ENCODE assay signal across 14 cellular contexts in genomic region chr4:7941111-7942018, GRCh38. TPM values are rescaled to one million over a fixed set of nuclear protein-coding genes. Genes with fewer than 3 reads are reported as not detected.
DNase-seq lines count a peak whose midpoint lies in the region; ATAC-seq, FAIRE-seq and TF ChIP-seq lines count a peak whose summit lies in the region.
"Had no signal": no experiment of that assay in that cellular context is flagged by ENCODE, and none has a peak within 500 bp of the region (broad histone marks: within the 10 kb centered on the region; RNA-seq: fewer than 3 reads in every experiment).

No MANE protein-coding gene starts in this region.

- peak overlapping the region; percentile 26; the same call in 1 of the 2 replicates for H3K4me2 ChIP-seq in HepG2 (ENCODE audit: low read depth, low read length)

- no peak for TF ChIP-seq CTCF in HepG2 (CRISPR knock-in tag; IDR thresholded peaks at IDR 0.05)
- no peak for TF ChIP-seq CTCF in right lobe of liver (IDR thresholded peaks at IDR 0.05)
- TF ChIP-seq CTCF in WTC11 (IDR thresholded peaks at IDR 0.05) = no peak
- TF ChIP-seq CTCF in thyroid gland (IDR thresholded peaks at IDR 0.05) = no peak
- TF ChIP-seq CTCF in gastroesophageal sphincter (IDR thresholded peaks at IDR 0.05) = no peak

- WGBS in HepG2 (ENCODE audit: low lambda C conversion rate) = 47% methylated on average over 11 of the region's 11 CpGs
- 83% methylated on average over 9 of the region's 11 CpGs for WGBS in right lobe of liver (ENCODE audit: insufficient coverage, low coverage, low lambda C conversion rate, missing lambda C conversion rate)
- WGBS in thyroid gland, 2 donors = 42 to 44% methylated on average over 9 to 11 of the region's 11 CpGs
- WGBS in gastroesophageal sphincter (ENCODE audit: low coverage in 1 of 2), 2 donors = 61 to 87% methylated on average over 2 to 3 of the region's 11 CpGs

- H2AFZ ChIP-seq in HepG2 (ENCODE audit: low read length) = no peak overlapping the region

- no peaks in the 10 kb centered on the region for H4K20me1 ChIP-seq in HepG2 (ENCODE audit: insufficient read depth, low read length)

- POLR2A ChIA-PET in HepG2 (lab: Yijun Ruan, JAX) = interaction anchor here (0.6 kb wide), 1 partner anchor 10 kb away, joined by 5 read pairs; no protein-coding TSS in a partner anchor
- POLR2A ChIA-PET in WTC11 (lab: Charles Lee) = interaction anchor here (1.6 kb wide), 1 partner anchor 18 kb away, joined by 4 read pairs; no protein-coding TSS in a partner anchor

- H3K36me3 ChIP-seq in HepG2 (replicated peaks in 1 of 2; ENCODE audit: control insufficient read depth in 1 of 2, insufficient read depth in 2 of 2, low read length in 2 of 2) = no peaks in the 10 kb centered on the region
- no peaks in the 10 kb centered on the region for H3K36me3 ChIP-seq in right lobe of liver
- peaks cover 0 to 3% of the 10 kb centered on the region in 2 donors for H3K36me3 ChIP-seq in thyroid gland
- no peaks in the 10 kb centered on the region for H3K36me3 ChIP-seq in gastroesophageal sphincter
- H3K36me3 ChIP-seq: ascending aorta; BLaER1 treated with 17β-estradiol and CSF1 and Interleukin-3, amounts not matched to agents 10 nM and 100 nM; esophagus muscularis mucosa; left ventricle myocardium inferior had no signal

- no peak for TF ChIP-seq EP300 in HepG2 (IDR thresholded peaks at IDR 0.05; ENCODE audit: low read depth in 2 of 2, low read length in 2 of 2)
- no peak for TF ChIP-seq EP300 in HepG2 (CRISPR knock-in tag; IDR thresholded peaks at IDR 0.05; ENCODE audit: borderline replicate concordance)
- TF ChIP-seq EP300 in gastroesophageal sphincter (IDR thresholded peaks at IDR 0.05) = no peak

- H3K27me3 ChIP-seq in HepG2 (ENCODE audit: control insufficient read depth in 1 of 2, insufficient read depth in 2 of 2, low read length in 2 of 2) (no peaks in the 10 kb centered on the region), right lobe of liver (peaks cover 0 to 8% of the 10 kb centered on the region in 2 donors), thyroid gland (no peaks in the 10 kb centered on the region), gastroesophageal sphincter (no peaks in the 10 kb centered on the region)
- H3K27me3 ChIP-seq: ascending aorta, esophagus muscularis mucosa had no signal

- peaks cover 71% of the 10 kb centered on the region for H3K4me1 ChIP-seq in HepG2 (ENCODE audit: insufficient read depth, low read length)
- H3K4me1 ChIP-seq in right lobe of liver = peaks cover 0 to 6% (median 0%) of the 10 kb centered on the region in 4 donors
- H3K4me1 ChIP-seq in thyroid gland = peaks cover 13 to 42% of the 10 kb centered on the region in 2 donors
- H3K4me1 ChIP-seq in gastroesophageal sphincter = peaks cover 0 to 51% (median 6%) of the 10 kb centered on the region in 3 donors

- H3K4me1 Mint-ChIP-seq in WTC11 = peaks cover 38% of the 10 kb centered on the region

- no peak overlapping the region for H3K9ac ChIP-seq in HepG2 (ENCODE audit: insufficient read depth, low read depth, low read length)
- H3K9ac ChIP-seq: BLaER1 treated with 17β-estradiol and CSF1 and Interleukin-3, amounts not matched to agents 10 nM and 100 nM had no signal

- H3K9me3 ChIP-seq in HepG2 (ENCODE audit: low read length) = no peaks in the 10 kb centered on the region
- no peaks in the 10 kb centered on the region for H3K9me3 ChIP-seq in right lobe of liver
- H3K9me3 ChIP-seq in thyroid gland = no peaks in the 10 kb centered on the region
- no peaks in the 10 kb centered on the region for H3K9me3 ChIP-seq in gastroesophageal sphincter
- H3K9me3 ChIP-seq: ascending aorta; BLaER1 treated with 17β-estradiol and CSF1 and Interleukin-3, amounts not matched to agents 10 nM and 100 nM; esophagus muscularis mucosa; left ventricle myocardium inferior had no signal

- CTCF ChIA-PET in HepG2 (lab: Yijun Ruan, JAX; ENCODE audit: low intra/inter-chr PET ratio, low total read pairs) = no interaction called here
- CTCF ChIA-PET in WTC11 (lab: Charles Lee) = interaction anchor here (0.9 to 3.9 kb wide), 4 partner anchors 46 to 139 kb away, joined by 3 to 27 read pairs (median 4); no protein-coding TSS in a partner anchor

- peaks cover 5% of the 10 kb centered on the region for H3K27me3 Mint-ChIP-seq in WTC11 (ENCODE audit: low read depth)

- TF ChIP-seq POLR2A in HepG2 (IDR thresholded peaks at IDR 0.05; ENCODE audit: insufficient read depth in 1 of 2, low read depth in 2 of 2, low read length in 2 of 2) (no peak), right lobe of liver (IDR thresholded peaks at IDR 0.05) (no peak), thyroid gland (IDR thresholded peaks at IDR 0.05) (no peak), gastroesophageal sphincter (IDR thresholded peaks at IDR 0.05) (no peak)

- BruUV-seq in HepG2 (replicated peaks; lab: Mats Ljungman, UMichigan) = no TSS peak

- FAIRE-seq in HepG2 (lab: Jason Lieb, UNC) = no peak

- intact Hi-C loops in HepG2 (cut with micrococcal nuclease; ENCODE audit: unreplicated experiment) = no loop called here
- intact Hi-C loops in right lobe of liver (cut with DNase I) = no loop called here
- intact Hi-C loops in thyroid gland (cut with DNase I) = no loop called here

- no peaks in the 10 kb centered on the region for H3K36me3 Mint-ChIP-seq in WTC11

- H3K27ac ChIP-seq in HepG2 (ENCODE audit: extremely low read length, insufficient read depth, low read length) (no peak overlapping the region), right lobe of liver (no peak overlapping the region), thyroid gland (peak overlapping the region; percentile 5 to 96 (median 69)), gastroesophageal sphincter (peak overlapping the region in 1 of 4 donors; percentile 8)
- H3K27ac ChIP-seq: ascending aorta; BLaER1 treated with 17β-estradiol and CSF1 and Interleukin-3, amounts not matched to agents 10 nM and 100 nM; left ventricle myocardium inferior had no signal

- H3K27ac Mint-ChIP-seq in WTC11 = peak overlapping the region; percentile 78

- no peak overlapping the region for H3K4me3 ChIP-seq in HepG2 (replicated peaks in 1 of 3; ENCODE audit: insufficient read depth in 1 of 3, low read depth in 2 of 3, low read length in 3 of 3)
- H3K4me3 ChIP-seq in right lobe of liver = no peak overlapping the region
- H3K4me3 ChIP-seq in thyroid gland (replicated peaks in 1 of 3) = no peak overlapping the region
- no peak overlapping the region for H3K4me3 ChIP-seq in gastroesophageal sphincter
- H3K4me3 ChIP-seq: ascending aorta; BLaER1 treated with 17β-estradiol and CSF1 and Interleukin-3, amounts not matched to agents 10 nM and 100 nM; esophagus muscularis mucosa; left ventricle myocardium inferior had no signal

- in situ Hi-C loops in HepG2 (cut with HindIII; ENCODE audit: extremely low pct_ligation_motif_present, low pct_unique_long_range_greater_than_20kb) = no loop called here

- TF ChIP-seq RAD21 in HepG2 (CRISPR knock-in tag; IDR thresholded peaks at IDR 0.05) = no peak

- peak overlapping the region; percentile 52 for H3K4me3 Mint-ChIP-seq in WTC11

- no peaks in the 10 kb centered on the region for H3K9me3 Mint-ChIP-seq in WTC11

- DNase-seq in HepG2 (ENCODE audit: low spot score) (no peak), right lobe of liver (no peak), WTC11 (ENCODE audit: low spot score) (no peak), islet precursor cell (peak; percentile 94), thyroid gland (peak; percentile 85 to 93)
- DNase-seq: left ventricle myocardium inferior, NCI-H1436 had no signal

- ATAC-seq in HepG2 = no peak
- ATAC-seq in right lobe of liver = no peak
- ATAC-seq in WTC11 = peak; percentile 4; the same call in 1 of the 2 replicates
- no peak for ATAC-seq in HG03521 (IDR thresholded peaks at IDR 0.05; ENCODE audit: unreplicated experiment)
- no peak for ATAC-seq in gastroesophageal sphincter
- no peak for ATAC-seq in HG03342 (IDR thresholded peaks at IDR 0.05; ENCODE audit: unreplicated experiment)
- ATAC-seq: right cardiac atrium had no signal

- H3K79me2 ChIP-seq in HepG2 (ENCODE audit: insufficient read depth, low read length) = no peaks in the 10 kb centered on the region

TF ChIP-seq in HepG2, 621 proteins besides CTCF, POLR2A, EP300 and RAD21 (continues in another document):
- 0 out of 2 replicates have a peak, but pooled peaks have one; percentile 59 for TF ChIP-seq ZNF121 (CRISPR knock-in tag; IDR thresholded peaks at IDR 0.05)
- TF ChIP-seq PPARG (CRISPR knock-in tag; conservative IDR thresholded peaks at IDR 0.05) = 0 out of 2 replicates have a peak, but pooled peaks have one; percentile 11
- TF ChIP-seq ZNF234 (CRISPR knock-in tag; conservative IDR thresholded peaks at IDR 0.05) = no peak

RNA-seq across cellular contexts. Expression of gene AFAP1, which starts 1.7 kb away (rescaled TPM):
- total RNA-seq in HepG2 (2016; rRNA removed; fragmentation: Illumina TruSeq; extraction: Trizol) (2.5 and 3.1 TPM in 2 replicates), right lobe of liver (1 to 10 TPM in 5 of 6 experiments, under 1 TPM in 1; 0.95 to 3.1 (median 1.9) TPM), WTC11 (2021) (17.6 to 23.6 TPM (median 18.0 TPM) in 3 replicates), thyroid gland (10 to 100 TPM; 12.3 to 33.3 (median 26.2) TPM), gastroesophageal sphincter (10 to 100 TPM; 32.0 to 79.7 (median 48.1) TPM)
- 0.91 and 1.1 TPM in 2 replicates for total RNA-seq in HepG2 (2016; cell fraction: cytosol; rRNA removed; fragmentation: Illumina TruSeq; extraction: Trizol; ENCODE audit: low read depth)
- 2.3 and 2.5 TPM in 2 replicates for total RNA-seq in HepG2 (2016; cell fraction: insoluble cytoplasmic fraction; rRNA removed; fragmentation: Illumina TruSeq; extraction: Trizol)
- total RNA-seq in HepG2 (2016; cell fraction: membrane; rRNA removed; fragmentation: Illumina TruSeq; extraction: Trizol) = 1.3 and 1.6 TPM in 2 replicates
- total RNA-seq in HepG2 (2016; cell fraction: nucleus; rRNA removed; fragmentation: Illumina TruSeq; extraction: Trizol) = 3.2 and 3.5 TPM in 2 replicates
- 2.0 and 2.5 TPM in 2 replicates for polyA plus RNA-seq in HepG2 (2011; rRNA removed)
- polyA plus RNA-seq in HepG2 (2011; cell fraction: cytosol; rRNA removed) = 1.4 and 1.6 TPM in 2 replicates
- 5.5 and 8.2 TPM in 2 replicates for polyA plus RNA-seq in HepG2 (2011; cell fraction: nucleus; rRNA removed)
- 2.8 and 2.9 TPM in 2 replicates for polyA plus RNA-seq in HepG2 (2012)
- polyA plus RNA-seq in HepG2 (2016; cell fraction: cytosol; fragmentation: Illumina TruSeq; extraction: Trizol; ENCODE audit: low read depth) = 0.11 and 0.15 TPM in 2 replicates
- polyA plus RNA-seq in HepG2 (2016; cell fraction: insoluble cytoplasmic fraction; fragmentation: Illumina TruSeq; extraction: Trizol; ENCODE audit: low read depth) = 1.6 and 2.1 TPM in 2 replicates
- 0.37 and 0.58 TPM in 2 replicates for polyA plus RNA-seq in HepG2 (2016; cell fraction: membrane; fragmentation: Illumina TruSeq; extraction: Trizol; ENCODE audit: low read depth)
- polyA plus RNA-seq in HepG2 (2016; cell fraction: nucleus; fragmentation: Illumina TruSeq; extraction: Trizol; ENCODE audit: insufficient read depth, low read depth) = 2.7 and 3.5 TPM in 2 replicates
- 4.5 and 14.2 TPM in 2 replicates for polyA minus RNA-seq in HepG2 (2011; rRNA and poly(A)+ RNA removed; ENCODE audit: low replicate concordance)
- polyA minus RNA-seq in HepG2 (2011; cell fraction: cytosol; rRNA and poly(A)+ RNA removed) = 2.9 and 3.2 TPM in 2 replicates
- polyA minus RNA-seq in HepG2 (2011; cell fraction: nucleus; rRNA and poly(A)+ RNA removed) = 9.5 and 11.9 TPM in 2 replicates

Comparison
In these comparisons a context has a peak if more than half of its experiments do, and no peak if none do; other contexts are left out.
1. DNase-seq: peak in islet precursor cell (single experiment) and thyroid gland (2 of 2); none in HepG2 (single experiment), right lobe of liver (0 of 3) and WTC11 (single experiment).
2. H3K27ac ChIP-seq: peak in thyroid gland (3 of 3); none in HepG2 (single experiment) and right lobe of liver (0 of 3).
3. Of the 50 proteins assayed by ChIP-seq in both HepG2 and WTC11: peak only in HepG2: ZNF263; only in WTC11: none; in both: ZNF121; in neither: 48.